In the genomic region with DNA sequence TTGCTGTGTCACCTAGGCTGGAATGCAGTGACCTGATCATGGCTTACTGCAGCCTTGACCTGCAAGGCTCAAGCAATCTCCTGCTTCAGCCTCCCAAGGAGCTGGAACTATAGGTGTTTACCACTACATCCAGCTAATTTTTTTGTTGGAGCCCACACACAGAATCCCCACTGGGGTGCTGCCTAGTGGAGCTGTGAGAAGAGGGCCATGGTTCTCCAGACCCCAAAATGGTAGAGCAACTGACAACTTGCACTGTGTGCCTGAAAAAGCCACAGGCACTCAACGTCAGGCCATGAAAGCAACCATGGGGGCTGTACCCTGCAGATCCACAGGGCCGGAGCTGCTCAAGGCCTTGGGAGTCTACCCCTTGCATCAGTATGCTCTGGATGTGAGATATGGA, we compare ENCODE assay signal across 29 cellular contexts. TPM values are rescaled to one million over a fixed set of nuclear protein-coding genes. Genes with fewer than 3 reads are reported as not detected.
A peak's percentile ranks its signal among the peaks of the same experiment; 100 is the strongest.
DNase-seq lines count a peak whose midpoint lies in the region; ATAC-seq, FAIRE-seq and TF ChIP-seq lines count a peak whose summit lies in the region.
"Had no signal": no experiment of that assay in that cellular context is flagged by ENCODE, and none has a peak within 500 bp of the region (broad histone marks: within the 10 kb centered on the region; RNA-seq: fewer than 3 reads in every experiment).

No MANE protein-coding gene starts in this region.

- no peaks in the 10 kb centered on the region for H3F3A ChIP-seq in PC-9 (ENCODE audit: insufficient read depth, low read depth)

- peaks cover 30% of the 10 kb centered on the region; the same call in 1 of the 2 replicates for H3K9me3 ChIP-seq in OCI-LY7 (ENCODE audit: low read length)
- H3K9me3 ChIP-seq in K562 (replicated peaks; ENCODE audit: control insufficient read depth, insufficient read depth, low read depth, low read length) = peaks cover 9% of the 10 kb centered on the region; the same call in 1 of the 2 replicates
- 0 out of 2 replicates have a peak, but pooled peaks cover 3% of the 10 kb centered on the region for H3K9me3 ChIP-seq in PC-9 (ENCODE audit: insufficient read depth, low read depth)
- H3K9me3 ChIP-seq: A549, BE2C, uterus had no signal

- H3K4me3 Mint-ChIP-seq in activated CD8-positive, alpha-beta T cell treated with anti-CD3 and anti-CD28 coated beads for 36 hours = no peak overlapping the region
- H3K4me3 Mint-ChIP-seq in activated CD8-positive, alpha-beta T cell treated with anti-CD3 and anti-CD28 coated beads, Interleukin-2, amount 10 ng/mL, durations not matched to agents 7 days and 5 days = no peak overlapping the region
- H3K4me3 Mint-ChIP-seq: activated naive CD4-positive, alpha-beta T cell treated with anti-CD3 and anti-CD28 coated beads, Interleukin-2, amount 10 ng/mL, durations not matched to agents 7 days and 5 days; activated T-cell treated with anti-CD3 and anti-CD28 coated beads, Interleukin-2, amount 50 U/mL, for 24 hours; WTC11 had no signal

- H3K27me3 Mint-ChIP-seq in activated CD8-positive, alpha-beta T cell treated with anti-CD3 and anti-CD28 coated beads for 36 hours = no peaks in the 10 kb centered on the region
- no peaks in the 10 kb centered on the region for H3K27me3 Mint-ChIP-seq in activated CD8-positive, alpha-beta T cell treated with anti-CD3 and anti-CD28 coated beads, Interleukin-2, amount 10 ng/mL, durations not matched to agents 7 days and 5 days (ENCODE audit: low read depth)
- H3K27me3 Mint-ChIP-seq: activated naive CD4-positive, alpha-beta T cell treated with anti-CD3 and anti-CD28 coated beads, Interleukin-2, amount 10 ng/mL, durations not matched to agents 7 days and 5 days; activated T-cell treated with anti-CD3 and anti-CD28 coated beads, Interleukin-2, amount 50 U/mL, for 24 hours had no signal

- 43% methylated on average over 2 of the region's 2 CpGs for WGBS in K562 (ENCODE audit: insufficient coverage, low coverage, missing lambda C conversion rate)

- H3K9me2 ChIP-seq in OCI-LY7 (ENCODE audit: insufficient read depth, low read length) = no peaks in the 10 kb centered on the region
- H3K9me2 ChIP-seq in PC-9 (ENCODE audit: insufficient read depth) = no peaks in the 10 kb centered on the region

- no peak for TF ChIP-seq RAD21 in K562 (CRISPR knock-in tag; conservative IDR thresholded peaks at IDR 0.05 in 1 of 2, IDR thresholded peaks at IDR 0.05 in 1 of 2)

- H2AFZ ChIP-seq in OCI-LY7 (ENCODE audit: low read length) = peak overlapping the region; percentile 58; the same call in 1 of the 2 replicates
- H2AFZ ChIP-seq in K562 (ENCODE audit: low read depth, low read length) = peak overlapping the region; percentile 74
- no peak overlapping the region for H2AFZ ChIP-seq in PC-9

- H3K79me2 ChIP-seq in OCI-LY7 (ENCODE audit: insufficient read depth, low read depth, low read length) (peaks cover 37% of the 10 kb centered on the region), K562 (ENCODE audit: control insufficient read depth, insufficient read depth, low read length) (peaks cover 22% of the 10 kb centered on the region; the same call in 2 of the 3 replicates), PC-9 (ENCODE audit: low read depth) (no peaks in the 10 kb centered on the region)

- no peak for FAIRE-seq in K562 (lab: Jason Lieb, UNC)
- FAIRE-seq: A549 had no signal

- H3K27ac Mint-ChIP-seq in activated CD8-positive, alpha-beta T cell treated with anti-CD3 and anti-CD28 coated beads for 36 hours = peak overlapping the region; percentile 90
- H3K27ac Mint-ChIP-seq in activated CD8-positive, alpha-beta T cell treated with anti-CD3 and anti-CD28 coated beads, Interleukin-2, amount 10 ng/mL, durations not matched to agents 7 days and 5 days = no peak overlapping the region

- H3K4me1 Mint-ChIP-seq in activated CD8-positive, alpha-beta T cell treated with anti-CD3 and anti-CD28 coated beads for 36 hours (ENCODE audit: low read depth) = peaks cover 87% of the 10 kb centered on the region
- H3K4me1 Mint-ChIP-seq in activated CD8-positive, alpha-beta T cell treated with anti-CD3 and anti-CD28 coated beads, Interleukin-2, amount 10 ng/mL, durations not matched to agents 7 days and 5 days (ENCODE audit: low read depth) = peaks cover 75% of the 10 kb centered on the region

- H3K27me3 ChIP-seq in K562 (ENCODE audit: control insufficient read depth in 2 of 2, insufficient read depth in 2 of 2, low read length in 2 of 2) (no peaks in the 10 kb centered on the region), PC-9 (ENCODE audit: insufficient read depth, low read depth) (no peaks in the 10 kb centered on the region)
- H3K27me3 ChIP-seq: BE2C, uterus had no signal

- H3K9me1 ChIP-seq in K562 (ENCODE audit: control insufficient read depth, insufficient read depth, low read length) = no peaks in the 10 kb centered on the region

- intact Hi-C loops in activated CD8-positive, alpha-beta T cell treated with anti-CD3 and anti-CD28 coated beads for 36 hours (cut with micrococcal nuclease) = loop anchor here (5.0 kb wide), 2 partner anchors 38 to 42 kb away; a partner anchor contains a TSS
- intact Hi-C loops in OCI-LY7 (cut with micrococcal nuclease; ENCODE audit: unreplicated experiment) (loop anchor here (2.0 kb wide), 1 partner anchor 337 kb away; no protein-coding TSS in a partner anchor), K562 (cut with micrococcal nuclease) (loop anchor here (1.0 to 5.0 kb wide), 3 partner anchors 34 to 83 kb away; no protein-coding TSS in a partner anchor), posterior vena cava (cut with DNase I) (no loop called here), PC-9 (cut with micrococcal nuclease; ENCODE audit: unreplicated experiment) (no loop called here)

- no peak for TF ChIP-seq EP300 in K562 (IDR thresholded peaks at IDR 0.05; ENCODE audit: low read length)

- no peak overlapping the region for H3K9ac ChIP-seq in K562 (ENCODE audit: insufficient read depth in 1 of 2, low read depth in 2 of 2, low read length in 2 of 2)

- H3K27ac ChIP-seq in OCI-LY7 (ENCODE audit: low read depth, low read length, poor library complexity, severe bottlenecking) (peak overlapping the region; percentile 90), K562 (ENCODE audit: extremely low read depth, low read depth, low read length) (peak overlapping the region; percentile 72), PC-9 (no peak overlapping the region)
- H3K27ac ChIP-seq: A549, RWPE1, uterus had no signal

- TF ChIP-seq POLR2A in K562 (conservative IDR thresholded peaks at IDR 0.05) (no peak), erythroblast (IDR thresholded peaks at IDR 0.05; ENCODE audit: low read length) (no peak)

- peak overlapping the region; percentile 71 for H3K4me2 ChIP-seq in OCI-LY7 (ENCODE audit: low read length)
- no peak overlapping the region for H3K4me2 ChIP-seq in K562 (ENCODE audit: insufficient read depth, low read length)
- H3K4me2 ChIP-seq in PC-9 = no peak overlapping the region
- H3K4me2 ChIP-seq: A549 had no signal

- POLR2A ChIA-PET in activated CD8-positive, alpha-beta T cell treated with anti-CD3 and anti-CD28 coated beads for 36 hours (lab: Charles Lee) = interaction anchor here (1.4 kb wide), 1 partner anchor 11 kb away, joined by 5 read pairs; no protein-coding TSS in a partner anchor
- POLR2A ChIA-PET in activated CD8-positive, alpha-beta T cell treated with anti-CD3 and anti-CD28 coated beads, Interleukin-2, amount 10 ng/mL, durations not matched to agents 7 days and 5 days (lab: Charles Lee) = no interaction called here
- POLR2A ChIA-PET in OCI-LY7 (lab: Charles Lee) (interaction anchor here (1.2 to 7.9 kb wide), 8 partner anchors 10 to 83 kb away, joined by 5 to 206 read pairs (median 46); a partner anchor contains a TSS), K562 (lab: Yijun Ruan, JAX) (no interaction called here), PC-9 (lab: Charles Lee; ENCODE audit: unreplicated experiment) (no interaction called here)

- DNase-seq in activated CD8-positive, alpha-beta T cell treated with anti-CD3 and anti-CD28 coated beads for 36 hours = no peak
- DNase-seq in activated CD8-positive, alpha-beta T cell treated with anti-CD3 and anti-CD28 coated beads, Interleukin-2, amount 10 ng/mL, durations not matched to agents 7 days and 5 days = no peak
- DNase-seq in OCI-LY7 (ENCODE audit: low spot score) (peak; percentile 24), K562 (ENCODE audit: extremely low read depth in 1 of 4, low spot score in 3 of 4) (peak in 1 of 4 experiments; percentile 33), posterior vena cava (ENCODE audit: low spot score) (peak; percentile 45), PC-9 (no peak), erythroblast (lab: John Stamatoyannopoulos, UW) (no peak), H4 (ENCODE audit: low spot score) (no peak)
- DNase-seq: activated naive CD4-positive, alpha-beta T cell treated with anti-CD3 and anti-CD28 coated beads, Interleukin-2, amount 10 ng/mL, durations not matched to agents 7 days and 5 days; activated T-cell treated with anti-CD3 and anti-CD28 coated beads, Interleukin-2, amount 50 U/mL, for 24 hours; BE2C; cerebellar nuclear complex; head of caudate nucleus; mesendoderm; NCI-H1105; NCI-H2029; stimulated activated CD4-positive, alpha-beta T cell treated with anti-CD3 and anti-CD28 coated beads, Interleukin-2, amount 100 ng/mL, for 24 hours; T1000; uterus had no signal

- H3K36me3 Mint-ChIP-seq in activated CD8-positive, alpha-beta T cell treated with anti-CD3 and anti-CD28 coated beads for 36 hours (ENCODE audit: low read depth) = peaks cover 51% of the 10 kb centered on the region
- peaks cover 58% of the 10 kb centered on the region for H3K36me3 Mint-ChIP-seq in activated CD8-positive, alpha-beta T cell treated with anti-CD3 and anti-CD28 coated beads, Interleukin-2, amount 10 ng/mL, durations not matched to agents 7 days and 5 days (ENCODE audit: low read depth)

- TF ChIP-seq CTCF in activated CD8-positive, alpha-beta T cell treated with anti-CD3 and anti-CD28 coated beads for 36 hours (IDR thresholded peaks at IDR 0.05) = no peak
- TF ChIP-seq CTCF in OCI-LY7 (conservative IDR thresholded peaks at IDR 0.05; ENCODE audit: low read length) (no peak), K562 (IDR thresholded peaks at IDR 0.05 in 2 of 3, conservative IDR thresholded peaks at IDR 0.05 in 1 of 3; ENCODE audit: insufficient read depth in 2 of 3, low read depth in 1 of 3, low read length in 3 of 3) (no peak), PC-9 (conservative IDR thresholded peaks at IDR 0.05) (no peak)

- H3K36me3 ChIP-seq in OCI-LY7 (ENCODE audit: insufficient read depth, low read length) = peaks cover 53% of the 10 kb centered on the region
- no peaks in the 10 kb centered on the region for H3K36me3 ChIP-seq in K562 (ENCODE audit: control insufficient read depth, insufficient read depth, low read length)
- H3K36me3 ChIP-seq in PC-9 (ENCODE audit: low read depth) = no peaks in the 10 kb centered on the region
- H3K36me3 ChIP-seq: BE2C, uterus had no signal

- no peak for ATAC-seq in activated CD8-positive, alpha-beta T cell treated with anti-CD3 and anti-CD28 coated beads for 36 hours
- no peak for ATAC-seq in activated CD8-positive, alpha-beta T cell treated with anti-CD3 and anti-CD28 coated beads, Interleukin-2, amount 10 ng/mL, durations not matched to agents 7 days and 5 days
- peak; percentile 26 for ATAC-seq in K562
- ATAC-seq: A549, left lobe of liver, WTC11 had no signal

- in situ Hi-C loops in K562 (cut with MboI) = no loop called here

- peaks cover 22% of the 10 kb centered on the region for H3K9me3 Mint-ChIP-seq in activated CD8-positive, alpha-beta T cell treated with anti-CD3 and anti-CD28 coated beads for 36 hours
- H3K9me3 Mint-ChIP-seq in activated CD8-positive, alpha-beta T cell treated with anti-CD3 and anti-CD28 coated beads, Interleukin-2, amount 10 ng/mL, durations not matched to agents 7 days and 5 days (ENCODE audit: insufficient read depth) = peaks cover 29% of the 10 kb centered on the region

- BruUV-seq in OCI-LY7 (replicated peaks; lab: Mats Ljungman, UMichigan) (no TSS peak), K562 (replicated peaks; lab: Mats Ljungman, UMichigan) (no TSS peak), PC-9 (replicated peaks; lab: Mats Ljungman, UMichigan) (no TSS peak)

- CTCF ChIA-PET in activated CD8-positive, alpha-beta T cell treated with anti-CD3 and anti-CD28 coated beads for 36 hours (lab: Charles Lee) = no interaction called here
- CTCF ChIA-PET in activated CD8-positive, alpha-beta T cell treated with anti-CD3 and anti-CD28 coated beads, Interleukin-2, amount 10 ng/mL, durations not matched to agents 7 days and 5 days (lab: Charles Lee) = interaction anchor here (4.2 kb wide), 1 partner anchor 10 kb away, joined by 19 read pairs; no protein-coding TSS in a partner anchor
- CTCF ChIA-PET in OCI-LY7 (lab: Charles Lee; ENCODE audit: unreplicated experiment) (interaction anchor here (1.0 kb wide), 1 partner anchor 22 kb away, joined by 4 read pairs; no protein-coding TSS in a partner anchor), K562 (lab: Yijun Ruan, JAX; ENCODE audit: low intra/inter-chr PET ratio) (no interaction called here), PC-9 (lab: Charles Lee) (no interaction called here)

- peak overlapping the region; percentile 76 for H3K4me3 ChIP-seq in OCI-LY7 (ENCODE audit: low read depth, low read length, poor library complexity, severe bottlenecking)
- H3K4me3 ChIP-seq in K562 = no peak overlapping the region
- no peak overlapping the region for H3K4me3 ChIP-seq in PC-9
- H3K4me3 ChIP-seq: A549, skin epidermis, uterus had no signal

- H3K4me1 ChIP-seq in OCI-LY7 (ENCODE audit: insufficient read depth, low read length, poor library complexity, severe bottlenecking) (peaks cover 62% of the 10 kb centered on the region), K562 (replicated peaks in 1 of 2; ENCODE audit: control insufficient read depth in 2 of 2, insufficient read depth in 2 of 2, low read length in 2 of 2) (peaks cover 6 to 49% of the 10 kb centered on the region in 2 experiments; a peak in 3 of 5 replicates), PC-9 (replicated peaks; ENCODE audit: insufficient read depth) (no peaks in the 10 kb centered on the region)
- H3K4me1 ChIP-seq: A549, BE2C, uterus had no signal

- H4K20me1 ChIP-seq in OCI-LY7 (ENCODE audit: insufficient read depth, low read length) = no peaks in the 10 kb centered on the region; the same call in 1 of the 2 replicates
- no peaks in the 10 kb centered on the region for H4K20me1 ChIP-seq in K562 (replicated peaks; ENCODE audit: control insufficient read depth, insufficient read depth, low read length)
- H4K20me1 ChIP-seq in PC-9 (ENCODE audit: insufficient read depth) = no peaks in the 10 kb centered on the region

RNA-seq across cellular contexts. Expression of a gene that starts 39.1 kb away (rescaled TPM):
- total RNA-seq in activated CD8-positive, alpha-beta T cell treated with anti-CD3 and anti-CD28 coated beads for 36 hours = 100 to 1,000 TPM; 475 to 499 TPM
- 100 to 1,000 TPM; 604 to 619 TPM for total RNA-seq in activated CD8-positive, alpha-beta T cell treated with anti-CD3 and anti-CD28 coated beads, Interleukin-2, amount 10 ng/mL, durations not matched to agents 7 days and 5 days
- total RNA-seq in OCI-LY7 (2014; rRNA removed; shearing (Covaris generic)) = 161 and 177 TPM in 2 replicates
- total RNA-seq in OCI-LY7 (2022) = 241 and 264 TPM in 2 replicates
- total RNA-seq in K562 (2011; cell fraction: chromatin; rRNA removed; ENCODE audit: low replicate concordance) = 30.9 and 123 TPM in 2 replicates
- total RNA-seq in K562 (2011; cell fraction: nucleolus; rRNA removed) = 20.2 and 42.1 TPM in 2 replicates
- total RNA-seq in K562 (2011; cell fraction: nucleoplasm; rRNA removed) = 71.2 and 74.3 TPM in 2 replicates
- 44.4 and 55.8 TPM in 2 replicates for total RNA-seq in K562 (2014; rRNA removed)
- 107 and 112 TPM in 2 replicates for total RNA-seq in K562 (2014; rRNA removed; fragmentation: Illumina TruSeq; extraction: Trizol)
- total RNA-seq in K562 (2015; rRNA removed; fragmentation: Illumina TruSeq; extraction: Trizol) = 95.3 and 105 TPM in 2 replicates
- 62.9 and 67.6 TPM in 2 replicates for total RNA-seq in K562 (2021)
- 7.1 and 21.8 TPM in 2 replicates for polyA plus RNA-seq in K562 (2011; rRNA removed)
- 3.1 and 12.6 TPM in 2 replicates for polyA plus RNA-seq in K562 (2011; cell fraction: cytosol; rRNA removed)
- polyA plus RNA-seq in K562 (2011; cell fraction: nucleus; rRNA removed) = 4.3 and 14.6 TPM in 2 replicates
- polyA plus RNA-seq in K562 (2012) = 41.4 and 61.2 TPM in 2 replicates
- 73.5 and 86.1 TPM in 2 replicates for polyA plus RNA-seq in K562 (2014; fragmentation: Illumina TruSeq; extraction: Trizol)
- 10 to 100 TPM; 38.8 to 65.1 TPM for polyA plus RNA-seq in K562 (2014; fragmentation: Nextera tagmentation; extraction: Ambion mirVana)
- 49.1 and 51.1 TPM in 2 replicates for polyA plus RNA-seq in K562 (2014; rRNA removed)
- 12.3 and 47.6 TPM in 2 replicates for polyA minus RNA-seq in K562 (2011; rRNA and poly(A)+ RNA removed)
- polyA minus RNA-seq in K562 (2011; cell fraction: cytosol; rRNA and poly(A)+ RNA removed) = 5.2 and 12.3 TPM in 2 replicates
- polyA minus RNA-seq in K562 (2011; cell fraction: nucleus; rRNA and poly(A)+ RNA removed) = 7.1 and 45.3 TPM in 2 replicates
- total RNA-seq in posterior vena cava = 10 to 100 TPM; 30.8 to 41.7 TPM
- 0.58 and 0.79 TPM in 2 replicates for total RNA-seq in PC-9 (2021)
- 0.14 TPM in 1 of 2 replicates, not detected in the other for total RNA-seq in H4 (2014; rRNA removed; shearing (Covaris generic))
- total RNA-seq: Daoy, renal cortical epithelial cell had no signal
- polyA plus RNA-seq: A549 had no signal

RNA-seq across cellular contexts. Expression of a gene that starts 59.3 kb away (rescaled TPM):
- not detected for total RNA-seq in activated CD8-positive, alpha-beta T cell treated with anti-CD3 and anti-CD28 coated beads for 36 hours
- not detected for total RNA-seq in activated CD8-positive, alpha-beta T cell treated with anti-CD3 and anti-CD28 coated beads, Interleukin-2, amount 10 ng/mL, durations not matched to agents 7 days and 5 days
- 0.66 TPM in 1 of 2 replicates, not detected in the other for total RNA-seq in OCI-LY7 (2014; rRNA removed; shearing (Covaris generic))
- total RNA-seq in OCI-LY7 (2022) = 0.90 TPM in 1 of 2 replicates, not detected in the other
- total RNA-seq in K562 (2011; cell fraction: chromatin; rRNA removed; ENCODE audit: low replicate concordance) = not detected in 2 replicates
- not detected in 2 replicates for total RNA-seq in K562 (2011; cell fraction: nucleolus; rRNA removed)
- total RNA-seq in K562 (2011; cell fraction: nucleoplasm; rRNA removed) = not detected in 2 replicates
- not detected in 2 replicates for total RNA-seq in K562 (2014; rRNA removed)
- not detected in 2 replicates for total RNA-seq in K562 (2014; rRNA removed; fragmentation: Illumina TruSeq; extraction: Trizol)
- total RNA-seq in K562 (2015; rRNA removed; fragmentation: Illumina TruSeq; extraction: Trizol) = not detected in 2 replicates
- total RNA-seq in K562 (2021) = not detected in 2 replicates
- not detected in 2 replicates for polyA plus RNA-seq in K562 (2011; rRNA removed)
- polyA plus RNA-seq in K562 (2011; cell fraction: cytosol; rRNA removed) = not detected in 2 replicates
- not detected in 2 replicates for polyA plus RNA-seq in K562 (2011; cell fraction: nucleus; rRNA removed)
- polyA plus RNA-seq in K562 (2012) = not detected in 2 replicates
- not detected in 2 replicates for polyA plus RNA-seq in K562 (2014; fragmentation: Illumina TruSeq; extraction: Trizol)
- under 1 TPM in 1 of 2 experiments, not detected in 1; 0.32 TPM for polyA plus RNA-seq in K562 (2014; fragmentation: Nextera tagmentation; extraction: Ambion mirVana)
- not detected in 2 replicates for polyA plus RNA-seq in K562 (2014; rRNA removed)
- not detected in 2 replicates for polyA minus RNA-seq in K562 (2011; rRNA and poly(A)+ RNA removed)
- not detected in 2 replicates for polyA minus RNA-seq in K562 (2011; cell fraction: cytosol; rRNA and poly(A)+ RNA removed)
- polyA minus RNA-seq in K562 (2011; cell fraction: nucleus; rRNA and poly(A)+ RNA removed) = not detected in 2 replicates
- not detected for total RNA-seq in posterior vena cava
- total RNA-seq in PC-9 (2021) = not detected in 2 replicates
- not detected in 2 replicates for total RNA-seq in H4 (2014; rRNA removed; shearing (Covaris generic))
- total RNA-seq: activated CD8-positive, alpha-beta memory T cell treated with anti-CD3 and anti-CD28 coated beads for 36 hours; Daoy; left lobe of liver; myocyte; renal cortical epithelial cell; temporal lobe; uterus; WTC11 had no signal
- polyA plus RNA-seq: A549 had no signal

Comparison
In these comparisons a context has a peak if more than half of its experiments do, and no peak if none do; other contexts are left out.
1. CTCF ChIA-PET loops: an anchor here in activated CD8-positive, alpha-beta T cell treated with anti-CD3 and anti-CD28 coated beads, Interleukin-2, amount 10 ng/mL, durations not matched to agents 7 days and 5 days (4.2 kb wide) and OCI-LY7 (1.0 kb wide); none called in activated CD8-positive, alpha-beta T cell treated with anti-CD3 and anti-CD28 coated beads for 36 hours, K562 and PC-9.
2. POLR2A ChIA-PET loops: an anchor here in activated CD8-positive, alpha-beta T cell treated with anti-CD3 and anti-CD28 coated beads for 36 hours (1.4 kb wide) and OCI-LY7 (1.2 to 7.9 kb wide); none called in activated CD8-positive, alpha-beta T cell treated with anti-CD3 and anti-CD28 coated beads, Interleukin-2, amount 10 ng/mL, durations not matched to agents 7 days and 5 days, K562 and PC-9.
3. DNase-seq: peak in OCI-LY7 (single experiment) and posterior vena cava (single experiment); none in activated CD8-positive, alpha-beta T cell treated with anti-CD3 and anti-CD28 coated beads for 36 hours (single experiment), activated CD8-positive, alpha-beta T cell treated with anti-CD3 and anti-CD28 coated beads, Interleukin-2, amount 10 ng/mL, durations not matched to agents 7 days and 5 days (single experiment), PC-9 (0 of 2), erythroblast (0 of 2) and H4 (single experiment).
4. RNA of a gene that starts 39.1 kb away (total RNA-seq): 604 to 619 TPM in activated CD8-positive, alpha-beta T cell treated with anti-CD3 and anti-CD28 coated beads, Interleukin-2, amount 10 ng/mL, durations not matched to agents 7 days and 5 days, 475 to 499 TPM in activated CD8-positive, alpha-beta T cell treated with anti-CD3 and anti-CD28 coated beads for 36 hours, 161 to 264 TPM in OCI-LY7, 20.2 to 123 TPM in K562 and 30.8 to 41.7 TPM in posterior vena cava; 0.58 to 0.79 TPM in PC-9 and 0.14 TPM in H4; every median in the first group is over 10 times any median in the second.
5. intact Hi-C loops: an anchor here in activated CD8-positive, alpha-beta T cell treated with anti-CD3 and anti-CD28 coated beads for 36 hours (5.0 kb wide), OCI-LY7 (2.0 kb wide) and K562 (1.0 to 5.0 kb wide); none called in posterior vena cava and PC-9.